8 cellular contexts compared by ENCODE assay signal in the genomic region with DNA sequence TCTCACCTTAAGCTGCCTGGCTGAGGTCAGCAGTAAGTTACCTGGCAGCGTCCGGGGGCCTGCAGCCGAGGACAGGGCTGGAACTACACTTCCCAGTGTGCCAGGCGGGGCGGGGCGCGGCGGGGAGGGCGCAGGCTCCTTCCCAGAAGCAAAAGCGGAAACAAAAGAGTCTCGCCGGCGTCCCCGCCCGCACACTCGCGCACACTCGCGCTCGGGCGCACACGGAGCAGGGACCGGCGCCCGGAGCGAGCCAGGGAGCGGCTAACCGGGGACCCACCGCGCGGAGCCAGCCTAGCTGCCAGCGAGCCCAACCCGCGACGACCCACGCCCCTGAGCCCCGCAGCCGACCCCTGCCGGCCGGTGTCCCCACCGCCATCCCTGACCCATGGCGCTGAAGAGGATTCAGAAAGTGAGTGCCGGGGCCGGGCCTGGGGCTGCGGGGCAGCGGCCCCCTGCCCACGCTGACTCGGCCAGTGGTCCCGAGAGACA. TPM values are rescaled to one million over a fixed set of nuclear protein-coding genes. Genes with fewer than 3 reads are reported as not detected.
DNase-seq lines count a peak whose midpoint lies in the region; ATAC-seq and TF ChIP-seq lines count a peak whose summit lies in the region.

Gene UBE2D1 (plus strand): TSS at position 190 of the 489 bp plus-strand sequence. CDS start 196 bp downstream, at position 386.

- H3K27me3 ChIP-seq in RWPE2 (ENCODE audit: insufficient read depth, poor library complexity, severe bottlenecking) (no peaks in the 10 kb centered on the region), stomach (no peaks in the 10 kb centered on the region)

- H3K27me3 Mint-ChIP-seq in nephron progenitor cell (ENCODE audit: low read depth, poor library complexity), result peaks cover 2% of the 10 kb centered on the region

- H3K27ac ChIP-seq in RWPE2 (ENCODE audit: poor library complexity, severe bottlenecking), result peak within 1 kb of the TSS; percentile 26
- H3K27ac ChIP-seq in stomach, result peak within 1 kb of the TSS; percentile 78 to 92 (median 88)

- H3K4me1 Mint-ChIP-seq in nephron progenitor cell, result peaks cover 20% of the 10 kb centered on the region

- intact Hi-C loops in stomach (cut with DNase I; ENCODE audit: low total_unique reads), result no loop called here

- H3K9me3 ChIP-seq in RWPE2 (ENCODE audit: severe bottlenecking) (no peaks in the 10 kb centered on the region), stomach (no peaks in the 10 kb centered on the region)

- peak within 1 kb of the TSS; percentile 98 for H3K4me3 Mint-ChIP-seq in nephron progenitor cell

- peaks cover 10% of the 10 kb centered on the region for H3K4me1 ChIP-seq in RWPE2 (ENCODE audit: insufficient read depth, poor library complexity, severe bottlenecking)
- H3K4me1 ChIP-seq in stomach, result peaks cover 8 to 44% (median 17%) of the 10 kb centered on the region in 4 donors

- H3K36me3 ChIP-seq in RWPE2 (ENCODE audit: low read depth) (peaks cover 6% of the 10 kb centered on the region; the same call in 1 of the 2 replicates), stomach (no peaks in the 10 kb centered on the region)

- H3K36me3 Mint-ChIP-seq in nephron progenitor cell (ENCODE audit: low read depth), result peaks cover 10% of the 10 kb centered on the region

- peak within 1 kb of the TSS; percentile 83 for H3K4me3 ChIP-seq in RWPE2 (ENCODE audit: severe bottlenecking)
- peak within 1 kb of the TSS; percentile 79 to 99 (median 98) for H3K4me3 ChIP-seq in stomach

- no peak for TF ChIP-seq CTCF in RWPE2 (IDR thresholded peaks at IDR 0.05; ENCODE audit: poor library complexity, severe bottlenecking)
- TF ChIP-seq CTCF in nephron progenitor cell (IDR thresholded peaks at IDR 0.05), result no peak
- TF ChIP-seq CTCF in stomach (IDR thresholded peaks at IDR 0.05), result peak in 3 of 7 experiments; percentile 10 to 31 (median 22)

- TF ChIP-seq EP300 in Ishikawa (IDR thresholded peaks at IDR 0.05; ENCODE audit: borderline replicate concordance) (no peak), stomach (IDR thresholded peaks at IDR 0.05) (no peak)

- TF ChIP-seq RAD21 in Ishikawa (IDR thresholded peaks at IDR 0.05; ENCODE audit: low read depth), result no peak

- peak in 1 of 4 donors; percentile 73 for TF ChIP-seq POLR2A in stomach (IDR thresholded peaks at IDR 0.05)

- DNase-seq in DMS79 treated with DMSO at 0.1 percent for 48 hours (lab: John Stamatoyannopoulos, UW) (peak; percentile 12), RWPE2 (ENCODE audit: low spot score) (peak; percentile 86), fibroblast of the conjunctiva (ENCODE audit: low read depth) (peak; percentile 24), nephron progenitor cell (peak; percentile 91), stomach (peak; percentile 93)
- peak; percentile 71 for DNase-seq in activated effector memory CD4-positive, alpha-beta T cell treated with Interleukin-2 at 50 U/mL for 16 hours

- H3K27ac Mint-ChIP-seq in nephron progenitor cell, result peak within 1 kb of the TSS; percentile 71

- ATAC-seq in GM21576 (IDR thresholded peaks at IDR 0.05; ENCODE audit: unreplicated experiment) (peak; percentile 95), RWPE2 (ENCODE audit: low read depth) (peak; percentile 96)

- no peaks in the 10 kb centered on the region for H3K9me3 Mint-ChIP-seq in nephron progenitor cell

- WGBS in stomach, 5 donors, result 0 to 3% (median 0%) methylated on average over 13 to 49 of the region's 49 CpGs

TF ChIP-seq in Ishikawa, 13 proteins besides CTCF, POLR2A, EP300 and RAD21:
- no peak for TF ChIP-seq REST (IDR thresholded peaks at IDR 0.05; ENCODE audit: low read depth)
- TF ChIP-seq CREB1 (IDR thresholded peaks at IDR 0.05; ENCODE audit: low read depth), result no peak
- peak; percentile 71; the same call in 1 of the 2 replicates for TF ChIP-seq TAF1 (IDR thresholded peaks at IDR 0.05; ENCODE audit: low read depth)
- peak; percentile 5; the same call in 1 of the 2 replicates for TF ChIP-seq USF1 (IDR thresholded peaks at IDR 0.05)
- TF ChIP-seq TEAD4 (IDR thresholded peaks at IDR 0.05), result no peak
- no peak; the same call in 1 of the 2 replicates for TF ChIP-seq TCF12 (IDR thresholded peaks at IDR 0.05; ENCODE audit: low read depth)
- TF ChIP-seq NFIC (IDR thresholded peaks at IDR 0.05), result no peak
- TF ChIP-seq CEBPB (IDR thresholded peaks at IDR 0.05), result no peak
- peak; percentile 68; the same call in 1 of the 2 replicates for TF ChIP-seq MAX (IDR thresholded peaks at IDR 0.05)
- TF ChIP-seq FOXM1 (IDR thresholded peaks at IDR 0.05; ENCODE audit: borderline replicate concordance, low read depth), result no peak
- TF ChIP-seq YY1 (IDR thresholded peaks at IDR 0.05; ENCODE audit: low read depth), result 0 out of 2 replicates have a peak, but pooled peaks have one; percentile 14
- TF ChIP-seq EGR1 (IDR thresholded peaks at IDR 0.05), result no peak
- TF ChIP-seq ZBTB7A (IDR thresholded peaks at IDR 0.05; ENCODE audit: low read depth), result peak; percentile 67

RNA-seq across cellular contexts. Expression of gene UBE2D1, which starts in this region (rescaled TPM):
- total RNA-seq in stomach, result 10 to 100 TPM in 2 of 5 donors, 1 to 10 TPM in 3; 7.0 to 16.5 (median 9.6) TPM
- 1 to 10 TPM; 6.9 to 9.5 (median 7.3) TPM for polyA plus RNA-seq in stomach

Comparison
In these comparisons a context has a peak if more than half of its experiments do, and no peak if none do; other contexts are left out.
1. Peak in every context shown above with its lines: DNase-seq, ATAC-seq, H3K4me3 ChIP-seq and H3K27ac ChIP-seq.
2. DNase-seq: peak in every context shown above with its lines; median percentile 93 in stomach; 91 in nephron progenitor cell; 86 in RWPE2; 71 in activated effector memory CD4-positive, alpha-beta T cell treated with Interleukin-2 at 50 U/mL for 16 hours; 24 in fibroblast of the conjunctiva; 12 in DMS79 treated with DMSO at 0.1 percent for 48 hours.